Comparison of ENCODE assay signal across 27 cellular contexts in genomic region chr5:100576217-100576751, GRCh38. TPM values are rescaled to one million over a fixed set of nuclear protein-coding genes. Genes with fewer than 3 reads are reported as not detected.
A peak's percentile ranks its signal among the peaks of the same experiment; 100 is the strongest.
DNase-seq lines count a peak whose midpoint lies in the region; ATAC-seq and TF ChIP-seq lines count a peak whose summit lies in the region.
"Had no signal": no experiment of that assay in that cellular context is flagged by ENCODE, and none has a peak within 500 bp of the region (broad histone marks: within the 10 kb centered on the region; RNA-seq: fewer than 3 reads in every experiment).

No MANE protein-coding gene starts in this region.

- H3K4me3 ChIP-seq in heart right ventricle (no peak overlapping the region), adipocyte (ENCODE audit: low read length) (no peak overlapping the region), fibroblast of the aortic adventitia (ENCODE audit: low read depth, low read length) (no peak overlapping the region), thyroid gland (replicated peaks in 1 of 3) (no peak overlapping the region), adrenal gland (no peak overlapping the region)
- H3K4me3 ChIP-seq: dorsolateral prefrontal cortex, hepatocyte, tibial artery had no signal

- H3K4me1 ChIP-seq in heart right ventricle (peaks cover 0 to 42% (median 17%) of the 10 kb centered on the region in 9 donors), adipocyte (ENCODE audit: control insufficient read depth, insufficient read depth, low read length) (no peaks in the 10 kb centered on the region), thyroid gland (peaks cover 0 to 3% of the 10 kb centered on the region in 2 donors), adrenal gland (replicated peaks in 1 of 2) (no peaks in the 10 kb centered on the region)

- TF ChIP-seq CTCF in heart right ventricle (IDR thresholded peaks at IDR 0.05) (no peak), fibroblast of the aortic adventitia (IDR thresholded peaks at IDR 0.05; ENCODE audit: insufficient read depth, low read length) (no peak), thyroid gland (IDR thresholded peaks at IDR 0.05) (no peak), adrenal gland (IDR thresholded peaks at IDR 0.05) (no peak)

- TF ChIP-seq POLR2A in thyroid gland (IDR thresholded peaks at IDR 0.05) (no peak), adrenal gland (IDR thresholded peaks at IDR 0.05) (no peak)

- DNase-seq in heart right ventricle = no peak
- no peak for DNase-seq in left ventricle myocardium superior
- DNase-seq in adipocyte (ENCODE audit: low read depth) = peak; percentile 38
- DNase-seq in fibroblast of the aortic adventitia (ENCODE audit: low read depth) = peak; percentile 61
- no peak for DNase-seq in thyroid gland
- no peak for DNase-seq in adrenal gland
- no peak for DNase-seq in DMS53 treated with DMSO at 0.1 percent for 48 hours (lab: John Stamatoyannopoulos, UW; ENCODE audit: unreplicated experiment)
- DNase-seq: activated CD4-positive, CD25-positive, alpha-beta regulatory T cell treated with anti-CD3 and anti-CD28 coated beads, Interleukin-2, amount 50 U/mL, for 72 hours; activated CD8-positive, alpha-beta T cell treated with anti-CD3 and anti-CD28 coated beads, Interleukin-2, amount 10 ng/mL, durations not matched to agents 7 days and 5 days; AML-193; CD4-positive, alpha-beta memory T cell; DMS153; dorsolateral prefrontal cortex; foreskin melanocyte; GDM1; mesendoderm; NCI-H1436 treated with DMSO at 0.1 percent for 48 hours; NCI-H2107; NCI-H446 treated with DMSO at 0.1 percent for 48 hours; stimulated activated naive CD8-positive, alpha-beta T cell treated with anti-CD3 and anti-CD28 coated beads, Interleukin-15, amount 100 ng/mL, for 72 hours; T-helper 17 cell; tibial artery had no signal

- no peaks in the 10 kb centered on the region for H3K27me3 ChIP-seq in heart right ventricle
- H3K27me3 ChIP-seq in adipocyte (replicated peaks; ENCODE audit: control insufficient read depth, insufficient read depth, low read length) = no peaks in the 10 kb centered on the region
- H3K27me3 ChIP-seq in thyroid gland = no peaks in the 10 kb centered on the region
- H3K27me3 ChIP-seq in adrenal gland = no peaks in the 10 kb centered on the region
- H3K27me3 ChIP-seq: dorsolateral prefrontal cortex, hepatocyte, neutrophil, tibial artery had no signal

- H3K9ac ChIP-seq in adipocyte (ENCODE audit: low read length) = no peak overlapping the region
- H3K9ac ChIP-seq: KMS-11 had no signal

- H3K9me3 ChIP-seq in heart right ventricle (peaks cover 0 to 12% (median 0%) of the 10 kb centered on the region in 11 donors), adipocyte (ENCODE audit: control insufficient read depth, low read length) (no peaks in the 10 kb centered on the region), thyroid gland (no peaks in the 10 kb centered on the region), adrenal gland (replicated peaks in 1 of 3) (no peaks in the 10 kb centered on the region)
- H3K9me3 ChIP-seq: neutrophil, tibial artery had no signal

- intact Hi-C loops in heart right ventricle (cut with DNase I) (no loop called here), left ventricle myocardium superior (cut with micrococcal nuclease) (no loop called here), thyroid gland (cut with DNase I) (no loop called here), adrenal gland (cut with DNase I) (no loop called here)

- H3K27ac ChIP-seq in heart right ventricle (peak overlapping the region in 9 of 10 donors; percentile 24 to 85 (median 69)), thyroid gland (peak overlapping the region in 2 of 3 donors; percentile 15 to 19), adrenal gland (no peak overlapping the region)
- H3K27ac ChIP-seq: dorsolateral prefrontal cortex, hepatocyte, KMS-11, tibial artery had no signal

- 62 to 65% methylated on average over 2 of the region's 2 CpGs for WGBS in heart right ventricle, 2 donors
- WGBS in thyroid gland, 2 donors = 64 to 81% methylated on average over 2 of the region's 2 CpGs
- WGBS in adrenal gland, 4 donors = 86 to 90% (median 89%) methylated on average over 2 of the region's 2 CpGs

- H3K36me3 ChIP-seq in heart right ventricle (peaks cover 0 to 12% (median 0%) of the 10 kb centered on the region in 9 donors), adipocyte (ENCODE audit: control insufficient read depth, insufficient read depth, low read length, severe bottlenecking) (peaks cover 5% of the 10 kb centered on the region), thyroid gland (no peaks in the 10 kb centered on the region), adrenal gland (replicated peaks in 1 of 2) (no peaks in the 10 kb centered on the region)
- H3K36me3 ChIP-seq: neutrophil had no signal

- peak in 5 of 8 donors; percentile 23 to 61 (median 52) for ATAC-seq in heart right ventricle
- ATAC-seq in left ventricle myocardium superior = no peak
- ATAC-seq in HG03442 (IDR thresholded peaks at IDR 0.05; ENCODE audit: unreplicated experiment) = no peak
- ATAC-seq: activated CD8-positive, alpha-beta T cell treated with anti-CD3 and anti-CD28 coated beads, Interleukin-2, amount 10 ng/mL, durations not matched to agents 7 days and 5 days; HCT116; stimulated activated naive CD8-positive, alpha-beta T cell treated with anti-CD3 and anti-CD28 coated beads, Interleukin-15, amount 100 ng/mL, for 72 hours; T-helper 17 cell had no signal

RNA-seq across cellular contexts. Expression of gene FAM174A, which starts 41.1 kb away (rescaled TPM):
- 10 to 100 TPM; 16.0 to 24.0 (median 20.1) TPM for total RNA-seq in heart right ventricle
- 10 to 100 TPM in 1 of 2 donors, 1 to 10 TPM in 1; 9.1 to 46.0 TPM for polyA plus RNA-seq in heart right ventricle
- 15.0 TPM for total RNA-seq in left ventricle myocardium superior
- total RNA-seq in fibroblast of the aortic adventitia (ENCODE audit: low replicate concordance) = 9.7 and 22.3 TPM in 2 replicates
- total RNA-seq in thyroid gland = 10 to 100 TPM; 22.5 to 28.6 (median 25.8) TPM
- 100 to 1,000 TPM in 1 of 8 donors, 10 to 100 TPM in 7; 22.8 to 109 (median 27.2) TPM for total RNA-seq in adrenal gland
- 10 to 100 TPM; 10.9 to 42.9 (median 17.6) TPM for polyA plus RNA-seq in adrenal gland

Comparison
In these comparisons a context has a peak if more than half of its experiments do, and no peak if none do; other contexts are left out.
1. ATAC-seq: peak in heart right ventricle (5 of 8); none in left ventricle myocardium superior (single experiment) and HG03442 (single experiment).
2. DNase-seq: peak in adipocyte (single experiment) and fibroblast of the aortic adventitia (single experiment); none in heart right ventricle (0 of 2), left ventricle myocardium superior (single experiment), thyroid gland (0 of 2), adrenal gland (0 of 7) and DMS53 treated with DMSO at 0.1 percent for 48 hours (single experiment).
3. H3K27ac ChIP-seq: peak in heart right ventricle (9 of 10) and thyroid gland (2 of 3); none in adrenal gland (0 of 5).